1 cellular context compared by ENCODE assay signal in the genomic region with DNA sequence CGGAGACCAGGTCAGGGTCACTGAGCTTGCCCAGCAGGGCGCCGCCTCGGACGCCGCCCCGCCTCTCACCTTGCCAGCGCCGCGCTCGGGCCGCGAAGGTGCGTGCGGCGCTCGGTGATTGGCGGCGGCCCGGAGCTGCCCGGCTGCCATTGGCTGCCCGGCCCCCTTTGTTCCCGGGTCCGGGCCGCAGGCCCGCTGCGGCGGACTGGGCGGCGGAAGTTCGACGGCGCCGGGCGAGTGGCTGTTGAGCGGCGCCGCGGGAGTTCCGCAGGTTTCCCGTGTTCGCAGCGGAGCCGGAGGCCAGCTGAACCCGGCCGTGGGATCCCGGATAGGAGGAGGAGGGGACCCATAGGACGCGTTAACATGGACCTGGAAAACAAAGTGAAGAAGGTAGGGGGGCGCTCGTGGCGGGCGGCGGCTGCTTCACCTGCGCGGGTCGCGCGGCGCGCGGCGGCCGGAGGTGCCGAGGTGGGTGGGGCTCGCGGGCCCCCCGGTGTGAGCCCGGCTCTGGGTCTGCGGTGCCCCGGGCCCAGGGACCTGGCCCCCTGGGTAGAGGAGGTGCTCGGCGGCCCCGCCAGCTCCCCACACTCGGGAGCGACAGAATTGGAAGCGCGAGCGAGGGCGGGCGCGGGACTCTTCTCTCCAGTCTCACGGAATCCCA.
TF ChIP-seq lines count a peak whose summit lies in the region.

A gene with protein sequence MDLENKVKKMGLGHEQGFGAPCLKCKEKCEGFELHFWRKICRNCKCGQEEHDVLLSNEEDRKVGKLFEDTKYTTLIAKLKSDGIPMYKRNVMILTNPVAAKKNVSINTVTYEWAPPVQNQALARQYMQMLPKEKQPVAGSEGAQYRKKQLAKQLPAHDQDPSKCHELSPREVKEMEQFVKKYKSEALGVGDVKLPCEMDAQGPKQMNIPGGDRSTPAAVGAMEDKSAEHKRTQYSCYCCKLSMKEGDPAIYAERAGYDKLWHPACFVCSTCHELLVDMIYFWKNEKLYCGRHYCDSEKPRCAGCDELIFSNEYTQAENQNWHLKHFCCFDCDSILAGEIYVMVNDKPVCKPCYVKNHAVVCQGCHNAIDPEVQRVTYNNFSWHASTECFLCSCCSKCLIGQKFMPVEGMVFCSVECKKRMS (plus strand): TSS at position 195 of the 661 bp plus-strand sequence. CDS start 169 bp downstream, at position 364.

TF ChIP-seq in HepG2, 621 proteins besides CTCF, POLR2A, EP300 and RAD21 (continued from another document and continues in another):
- TF ChIP-seq MAX (IDR thresholded peaks at IDR 0.05) (peak; percentile 68), STAT5B (CRISPR knock-in tag; IDR thresholded peaks at IDR 0.05) (no peak), DR1 (CRISPR knock-in tag; IDR thresholded peaks at IDR 0.05) (no peak), FOXK2 (IDR thresholded peaks at IDR 0.05) (no peak), ZNF3 (CRISPR knock-in tag; IDR thresholded peaks at IDR 0.05) (no peak), ZNF512 (CRISPR knock-in tag; IDR thresholded peaks at IDR 0.05) (no peak), ZNF883 (CRISPR knock-in tag; IDR thresholded peaks at IDR 0.05; ENCODE audit: not compliant biosample characterization) (no peak), BCL3 (CRISPR knock-in tag; IDR thresholded peaks at IDR 0.05) (0 out of 2 replicates have a peak, but pooled peaks have one; percentile 47), REL (CRISPR knock-in tag; conservative IDR thresholded peaks at IDR 0.05) (no peak), ZNF850 (CRISPR knock-in tag; conservative IDR thresholded peaks at IDR 0.05) (no peak), ZFP62 (CRISPR knock-in tag; IDR thresholded peaks at IDR 0.05) (no peak), POLR2AphosphoS2 (IDR thresholded peaks at IDR 0.05; ENCODE audit: low read depth, low read length) (no peak), HOXA7 (CRISPR knock-in tag; IDR thresholded peaks at IDR 0.05) (no peak), ISX (CRISPR knock-in tag; conservative IDR thresholded peaks at IDR 0.05) (no peak), SKI (IDR thresholded peaks at IDR 0.05; ENCODE audit: partially characterized antibody) (peak; percentile 27), ONECUT2 (CRISPR knock-in tag; IDR thresholded peaks at IDR 0.05) (no peak), HNRNPLL (IDR thresholded peaks at IDR 0.05; ENCODE audit: low read depth, low read length, poor library complexity, severe bottlenecking) (peak; percentile 82), NKX3-1 (CRISPR knock-in tag; IDR thresholded peaks at IDR 0.05) (no peak), ATF7-NPFF (CRISPR knock-in tag; IDR thresholded peaks at IDR 0.05; ENCODE audit: low read depth) (peak; percentile 27; the same call in 1 of the 2 replicates), ZFP1 (CRISPR knock-in tag; IDR thresholded peaks at IDR 0.05) (no peak), CEBPB (IDR thresholded peaks at IDR 0.05; ENCODE audit: borderline replicate concordance, low read depth, low read length) (no peak), ZNF431 (CRISPR knock-in tag; IDR thresholded peaks at IDR 0.05; ENCODE audit: borderline replicate concordance, low read depth) (no peak; the same call in 1 of the 2 replicates), ZNF282 (IDR thresholded peaks at IDR 0.05; ENCODE audit: partially characterized antibody) (no peak), MED8 (CRISPR knock-in tag; IDR thresholded peaks at IDR 0.05; ENCODE audit: insufficient replicate concordance) (no peak), HNF4A (CRISPR knock-in tag; IDR thresholded peaks at IDR 0.05) (no peak), ZFX (CRISPR knock-in tag; IDR thresholded peaks at IDR 0.05; ENCODE audit: low read depth) (no peak), REPIN1 (CRISPR knock-in tag; IDR thresholded peaks at IDR 0.05; ENCODE audit: borderline replicate concordance, low read depth) (0 out of 2 replicates have a peak, but pooled peaks have one; percentile 21), HNRNPK (IDR thresholded peaks at IDR 0.05; ENCODE audit: low read depth, low read length, poor library complexity, severe bottlenecking) (peak; percentile 19), ZNF263 (CRISPR knock-in tag; IDR thresholded peaks at IDR 0.05) (no peak), ZNF235 (CRISPR knock-in tag; IDR thresholded peaks at IDR 0.05; ENCODE audit: borderline replicate concordance) (no peak), TOPORS (CRISPR knock-in tag; IDR thresholded peaks at IDR 0.05) (peak; percentile 65; the same call in 1 of the 2 replicates), EHMT2 (IDR thresholded peaks at IDR 0.05; ENCODE audit: borderline replicate concordance, low read depth, low read length) (no peak), ZNF224 (CRISPR knock-in tag; IDR thresholded peaks at IDR 0.05) (no peak), MXD4 (CRISPR knock-in tag; IDR thresholded peaks at IDR 0.05) (no peak), ZNF564 (CRISPR knock-in tag; IDR thresholded peaks at IDR 0.05) (no peak), ZNF878 (CRISPR knock-in tag; IDR thresholded peaks at IDR 0.05) (no peak), ZNF891 (CRISPR knock-in tag; IDR thresholded peaks at IDR 0.05) (no peak), SP2 (CRISPR knock-in tag; IDR thresholded peaks at IDR 0.05) (peak; percentile 54), HIVEP1 (CRISPR knock-in tag; IDR thresholded peaks at IDR 0.05) (no peak), GMEB1 (CRISPR knock-in tag; IDR thresholded peaks at IDR 0.05; ENCODE audit: borderline replicate concordance) (no peak), MAFF (IDR thresholded peaks at IDR 0.05; ENCODE audit: low read depth, low read length) (no peak), JUND (CRISPR knock-in tag; IDR thresholded peaks at IDR 0.05) (no peak), ZNF577 (CRISPR knock-in tag; IDR thresholded peaks at IDR 0.05; ENCODE audit: borderline replicate concordance, low read depth) (no peak)
- TF ChIP-seq, protein P1, sequence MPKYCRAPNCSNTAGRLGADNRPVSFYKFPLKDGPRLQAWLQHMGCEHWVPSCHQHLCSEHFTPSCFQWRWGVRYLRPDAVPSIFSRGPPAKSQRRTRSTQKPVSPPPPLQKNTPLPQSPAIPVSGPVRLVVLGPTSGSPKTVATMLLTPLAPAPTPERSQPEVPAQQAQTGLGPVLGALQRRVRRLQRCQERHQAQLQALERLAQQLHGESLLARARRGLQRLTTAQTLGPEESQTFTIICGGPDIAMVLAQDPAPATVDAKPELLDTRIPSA (CRISPR knock-in tag; IDR thresholded peaks at IDR 0.05; ENCODE audit: borderline replicate concordance): no peak
- TF ChIP-seq, protein P2, sequence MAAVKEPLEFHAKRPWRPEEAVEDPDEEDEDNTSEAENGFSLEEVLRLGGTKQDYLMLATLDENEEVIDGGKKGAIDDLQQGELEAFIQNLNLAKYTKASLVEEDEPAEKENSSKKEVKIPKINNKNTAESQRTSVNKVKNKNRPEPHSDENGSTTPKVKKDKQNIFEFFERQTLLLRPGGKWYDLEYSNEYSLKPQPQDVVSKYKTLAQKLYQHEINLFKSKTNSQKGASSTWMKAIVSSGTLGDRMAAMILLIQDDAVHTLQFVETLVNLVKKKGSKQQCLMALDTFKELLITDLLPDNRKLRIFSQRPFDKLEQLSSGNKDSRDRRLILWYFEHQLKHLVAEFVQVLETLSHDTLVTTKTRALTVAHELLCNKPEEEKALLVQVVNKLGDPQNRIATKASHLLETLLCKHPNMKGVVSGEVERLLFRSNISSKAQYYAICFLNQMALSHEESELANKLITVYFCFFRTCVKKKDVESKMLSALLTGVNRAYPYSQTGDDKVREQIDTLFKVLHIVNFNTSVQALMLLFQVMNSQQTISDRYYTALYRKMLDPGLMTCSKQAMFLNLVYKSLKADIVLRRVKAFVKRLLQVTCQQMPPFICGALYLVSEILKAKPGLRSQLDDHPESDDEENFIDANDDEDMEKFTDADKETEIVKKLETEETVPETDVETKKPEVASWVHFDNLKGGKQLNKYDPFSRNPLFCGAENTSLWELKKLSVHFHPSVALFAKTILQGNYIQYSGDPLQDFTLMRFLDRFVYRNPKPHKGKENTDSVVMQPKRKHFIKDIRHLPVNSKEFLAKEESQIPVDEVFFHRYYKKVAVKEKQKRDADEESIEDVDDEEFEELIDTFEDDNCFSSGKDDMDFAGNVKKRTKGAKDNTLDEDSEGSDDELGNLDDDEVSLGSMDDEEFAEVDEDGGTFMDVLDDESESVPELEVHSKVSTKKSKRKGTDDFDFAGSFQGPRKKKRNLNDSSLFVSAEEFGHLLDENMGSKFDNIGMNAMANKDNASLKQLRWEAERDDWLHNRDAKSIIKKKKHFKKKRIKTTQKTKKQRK (IDR thresholded peaks at IDR 0.05; ENCODE audit: low read length): no peak
- TF ChIP-seq, protein P3, sequence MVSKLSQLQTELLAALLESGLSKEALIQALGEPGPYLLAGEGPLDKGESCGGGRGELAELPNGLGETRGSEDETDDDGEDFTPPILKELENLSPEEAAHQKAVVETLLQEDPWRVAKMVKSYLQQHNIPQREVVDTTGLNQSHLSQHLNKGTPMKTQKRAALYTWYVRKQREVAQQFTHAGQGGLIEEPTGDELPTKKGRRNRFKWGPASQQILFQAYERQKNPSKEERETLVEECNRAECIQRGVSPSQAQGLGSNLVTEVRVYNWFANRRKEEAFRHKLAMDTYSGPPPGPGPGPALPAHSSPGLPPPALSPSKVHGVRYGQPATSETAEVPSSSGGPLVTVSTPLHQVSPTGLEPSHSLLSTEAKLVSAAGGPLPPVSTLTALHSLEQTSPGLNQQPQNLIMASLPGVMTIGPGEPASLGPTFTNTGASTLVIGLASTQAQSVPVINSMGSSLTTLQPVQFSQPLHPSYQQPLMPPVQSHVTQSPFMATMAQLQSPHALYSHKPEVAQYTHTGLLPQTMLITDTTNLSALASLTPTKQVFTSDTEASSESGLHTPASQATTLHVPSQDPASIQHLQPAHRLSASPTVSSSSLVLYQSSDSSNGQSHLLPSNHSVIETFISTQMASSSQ (IDR thresholded peaks at IDR 0.05; ENCODE audit: low read depth): no peak
- TF ChIP-seq, protein P3 (CRISPR knock-in tag; IDR thresholded peaks at IDR 0.05; ENCODE audit: borderline replicate concordance): no peak
- TF ChIP-seq, protein P4, sequence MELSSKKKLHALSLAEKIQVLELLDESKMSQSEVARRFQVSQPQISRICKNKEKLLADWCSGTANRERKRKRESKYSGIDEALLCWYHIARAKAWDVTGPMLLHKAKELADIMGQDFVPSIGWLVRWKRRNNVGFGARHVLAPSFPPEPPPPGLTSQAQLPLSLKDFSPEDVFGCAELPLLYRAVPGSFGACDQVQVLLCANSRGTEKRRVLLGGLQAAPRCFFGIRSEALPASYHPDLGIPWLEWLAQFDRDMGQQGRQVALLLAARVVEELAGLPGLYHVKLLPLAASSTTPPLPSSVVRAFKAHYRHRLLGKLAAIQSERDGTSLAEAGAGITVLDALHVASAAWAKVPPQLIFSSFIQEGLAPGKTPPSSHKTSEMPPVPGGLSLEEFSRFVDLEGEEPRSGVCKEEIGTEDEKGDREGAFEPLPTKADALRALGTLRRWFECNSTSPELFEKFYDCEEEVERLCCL (CRISPR knock-in tag; IDR thresholded peaks at IDR 0.05; ENCODE audit: borderline replicate concordance): no peak
